In the genomic region with DNA sequence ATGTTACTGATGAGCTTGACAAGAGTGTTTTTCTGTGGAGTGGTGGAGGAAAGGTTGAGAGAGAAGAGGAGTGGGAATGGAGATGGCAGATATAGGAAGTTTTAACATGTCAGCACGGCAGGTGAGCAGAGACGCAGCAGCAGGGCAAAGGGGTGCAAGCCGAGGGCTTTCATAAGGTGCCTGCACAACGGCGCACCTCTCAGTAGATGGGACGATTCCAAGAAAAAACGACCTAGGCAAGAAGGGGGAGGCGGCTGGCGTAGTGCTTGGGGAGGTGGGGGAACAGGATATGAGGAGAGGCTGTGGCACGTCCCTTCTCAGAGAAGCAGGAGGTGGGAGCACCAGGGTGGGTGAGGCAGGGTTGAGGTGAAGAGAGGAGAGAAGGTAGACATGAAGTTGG, we compare ENCODE assay signal across 32 cellular contexts. TPM values are rescaled to one million over a fixed set of nuclear protein-coding genes. Genes with fewer than 3 reads are reported as not detected.
"Had no signal": no experiment of that assay in that cellular context is flagged by ENCODE, and none has a peak within 500 bp of the region (broad histone marks: within the 10 kb centered on the region; RNA-seq: fewer than 3 reads in every experiment).

No MANE protein-coding gene starts in this region.

- H3K27ac Mint-ChIP-seq: memory B cell; mesothelial cell of epicardium; stimulated activated naive B cell treated with anti-CD40 and anti-IgM and Interleukin-4, amounts not matched to agents 10 μg/mL and 1 μg/mL and 100 μg/mL, for 72 hours; stimulated activated naive CD8-positive, alpha-beta T cell treated with anti-CD3 and anti-CD28 coated beads, Interleukin-15, Interleukin-2, amounts not matched to agents 100 ng/mL and 50 ng/mL, for 24 hours had no signal

- H3K27ac ChIP-seq: coronary artery, esophagus squamous epithelium, heart right ventricle, left ventricle myocardium inferior, parathyroid adenoma, prostate gland, right atrium auricular region, sigmoid colon, thoracic aorta, tibial nerve, upper lobe of left lung had no signal

- H3K4me1 ChIP-seq: esophagus squamous epithelium, heart right ventricle, left ventricle myocardium inferior, parathyroid adenoma, prostate gland, right atrium auricular region, sigmoid colon, tibial nerve, upper lobe of left lung had no signal

- H3K27me3 ChIP-seq: esophagus squamous epithelium, heart right ventricle, right atrium auricular region, sigmoid colon, tibial nerve, upper lobe of left lung had no signal

- H3K9ac ChIP-seq: parathyroid adenoma had no signal

- H2AFZ ChIP-seq: parathyroid adenoma had no signal

- DNase-seq: dermis blood vessel endothelial cell; effector memory CD8-positive, alpha-beta T cell; erythroblast; esophagus squamous epithelium; foreskin melanocyte; glutamatergic neuron; heart right ventricle; hippocampal formation; left colon; left ventricle myocardium inferior; mucosa of descending colon; naive B cell; sigmoid colon; stimulated activated CD4-positive, alpha-beta T cell treated with anti-CD3 and anti-CD28 coated beads, Interleukin-2, amount 100 ng/mL, for 24 hours; stimulated activated CD4-positive, alpha-beta T cell treated with anti-CD3 and anti-CD28 coated beads, Interleukin-4, amount 100 ng/mL, for 24 hours; stimulated activated naive B cell treated with anti-CD40 and anti-IgM and Interleukin-4, amounts not matched to agents 10 μg/mL and 1 μg/mL and 100 μg/mL, for 72 hours had no signal

- H3K4me3 ChIP-seq: coronary artery, esophagus squamous epithelium, heart right ventricle, left ventricle myocardium inferior, lung, mucosa of descending colon, prostate gland, right atrium auricular region, sigmoid colon, thoracic aorta, tibial nerve, upper lobe of left lung had no signal

- H3K4me3 Mint-ChIP-seq: effector memory CD8-positive, alpha-beta T cell; memory B cell; mesothelial cell of epicardium; naive B cell; natural killer cell treated with Interleukin-12 subunit alpha and Interleukin-12 subunit beta and Interleukin-15 and Interleukin-18, amount 100 ng/mL, for 72 hours; neural crest cell; stimulated activated naive B cell treated with anti-CD40 and anti-IgM and Interleukin-4, amounts not matched to agents 10 μg/mL and 1 μg/mL and 100 μg/mL, for 72 hours; stimulated activated naive CD8-positive, alpha-beta T cell treated with anti-CD3 and anti-CD28 coated beads, Interleukin-15, Interleukin-2, amounts not matched to agents 100 ng/mL and 50 ng/mL, for 24 hours had no signal

- H3K9me3 ChIP-seq: esophagus squamous epithelium, heart right ventricle, left ventricle myocardium inferior, mucosa of descending colon, prostate gland, right atrium auricular region, sigmoid colon, thoracic aorta, tibial nerve, upper lobe of left lung had no signal

- H3K4me1 Mint-ChIP-seq: memory B cell, mesothelial cell of epicardium, neural crest cell had no signal

- H3K36me3 Mint-ChIP-seq: natural killer cell treated with Interleukin-12 subunit alpha and Interleukin-12 subunit beta and Interleukin-15 and Interleukin-18, amount 100 ng/mL, for 72 hours had no signal

- H3K27me3 Mint-ChIP-seq: effector memory CD8-positive, alpha-beta T cell; memory B cell; naive B cell; natural killer cell treated with Interleukin-12 subunit alpha and Interleukin-12 subunit beta and Interleukin-15 and Interleukin-18, amount 100 ng/mL, for 72 hours; stimulated activated naive B cell treated with anti-CD40 and anti-IgM and Interleukin-4, amounts not matched to agents 10 μg/mL and 1 μg/mL and 100 μg/mL, for 72 hours; stimulated activated naive CD8-positive, alpha-beta T cell treated with anti-CD3 and anti-CD28 coated beads, Interleukin-15, Interleukin-2, amounts not matched to agents 100 ng/mL and 50 ng/mL, for 24 hours had no signal

- H3K79me2 ChIP-seq: parathyroid adenoma had no signal

- ATAC-seq: effector memory CD8-positive, alpha-beta T cell; left colon; mucosa of descending colon had no signal

- H3K9me3 Mint-ChIP-seq: effector memory CD8-positive, alpha-beta T cell; memory B cell; mesothelial cell of epicardium; naive B cell; natural killer cell treated with Interleukin-12 subunit alpha and Interleukin-12 subunit beta and Interleukin-15 and Interleukin-18, amount 100 ng/mL, for 72 hours; neural crest cell; stimulated activated naive B cell treated with anti-CD40 and anti-IgM and Interleukin-4, amounts not matched to agents 10 μg/mL and 1 μg/mL and 100 μg/mL, for 72 hours; stimulated activated naive CD8-positive, alpha-beta T cell treated with anti-CD3 and anti-CD28 coated beads, Interleukin-15, Interleukin-2, amounts not matched to agents 100 ng/mL and 50 ng/mL, for 24 hours had no signal

RNA-seq across cellular contexts. Expression of a gene that starts 33.2 kb away (rescaled TPM):
- total RNA-seq: dermis blood vessel endothelial cell; esophagus squamous epithelium; kidney epithelial cell; left colon; left ventricle myocardium inferior; mesothelial cell of epicardium; mucosa of descending colon; natural killer cell treated with Interleukin-12 subunit alpha and Interleukin-12 subunit beta and Interleukin-15 and Interleukin-18, amount 100 ng/mL, for 72 hours; neural crest cell; osteoblast; prostate gland; right atrium auricular region; sigmoid colon; skeletal muscle tissue; thoracic aorta had no signal
- polyA plus RNA-seq: sigmoid colon had no signal
